In the genomic region with DNA sequence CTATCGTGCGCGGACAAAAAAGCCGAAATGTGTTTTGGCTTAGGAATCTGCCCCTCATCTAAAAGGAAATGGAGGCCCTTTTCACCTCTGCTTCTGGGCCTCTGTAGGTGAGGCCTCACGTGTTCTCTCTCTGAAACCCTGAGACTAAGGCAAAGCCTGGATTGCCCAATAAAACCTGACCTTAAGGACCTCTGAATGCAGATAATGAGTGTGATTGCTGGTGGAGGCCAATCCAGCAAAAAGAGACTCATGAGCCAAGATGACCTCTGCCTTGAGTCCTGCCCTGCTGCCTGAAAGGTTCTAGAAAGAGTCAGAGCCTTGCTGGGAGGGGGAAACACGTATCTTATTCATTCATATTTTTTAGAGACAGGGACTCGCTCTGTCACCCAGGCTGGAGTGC, we compare ENCODE assay signal across 1 cellular context.
TF ChIP-seq lines count a peak whose summit lies in the region.

No MANE protein-coding gene starts in this region.

TF ChIP-seq in IMR-90, 13 proteins besides CTCF, POLR2A, EP300 and RAD21:
- TF ChIP-seq BHLHE40 (IDR thresholded peaks at IDR 0.05; ENCODE audit: low read depth, low read length) (no peak), RCOR1 (IDR thresholded peaks at IDR 0.05; ENCODE audit: insufficient replicate concordance, low read length) (no peak)
